8 cellular contexts compared by ENCODE assay signal in genomic region chr3:11096266-11097135, GRCh38. TPM values are rescaled to one million over a fixed set of nuclear protein-coding genes. Genes with fewer than 3 reads are reported as not detected.
DNase-seq lines count a peak whose midpoint lies in the region; ATAC-seq, FAIRE-seq and TF ChIP-seq lines count a peak whose summit lies in the region.

No MANE protein-coding gene starts in this region.

- peak overlapping the region; percentile 46 for H3K4me3 ChIP-seq in fibroblast of mammary gland (ENCODE audit: control insufficient read depth, low read depth, low read length)
- H3K4me3 ChIP-seq in Karpas-422 (ENCODE audit: low read length) = no peak overlapping the region

- no peaks in the 10 kb centered on the region for H4K20me1 ChIP-seq in Karpas-422 (ENCODE audit: insufficient read depth, low read depth, low read length)

- TF ChIP-seq POLR2A in GM12891 (IDR thresholded peaks at IDR 0.05; ENCODE audit: low read depth, low read length) = no peak

- TF ChIP-seq CTCF in fibroblast of mammary gland (conservative IDR thresholded peaks at IDR 0.05; ENCODE audit: control insufficient read depth, insufficient read depth, low read depth, low read length) (no peak), natural killer cell (IDR thresholded peaks at IDR 0.05) (no peak)

- intact Hi-C loops in natural killer cell (cut with micrococcal nuclease) = no loop called here

- H3K27ac ChIP-seq in Karpas-422 (ENCODE audit: low read length) = no peak overlapping the region

- H3K9ac ChIP-seq in Karpas-422 (ENCODE audit: low read length) = no peak overlapping the region

- no peaks in the 10 kb centered on the region for H3K79me2 ChIP-seq in Karpas-422 (ENCODE audit: low read length)

- no peak for FAIRE-seq in GM12891 (lab: Jason Lieb, UNC)

- no peaks in the 10 kb centered on the region for H3K9me2 ChIP-seq in Karpas-422 (replicated peaks; ENCODE audit: insufficient read depth, low read length)

- H3K9me3 Mint-ChIP-seq in natural killer cell = no peaks in the 10 kb centered on the region

- DNase-seq in GM12891 (ENCODE audit: insufficient read length, low spot score) (peak; percentile 32), NCI-H524 (lab: John Stamatoyannopoulos, UW) (peak; percentile 41 to 61), fibroblast of mammary gland (ENCODE audit: low read depth) (peak; percentile 93), natural killer cell (peak; percentile 23), NCI-H1694 (lab: John Stamatoyannopoulos, UW) (no peak), Karpas-422 (no peak)
- DNase-seq in activated T-cell treated with anti-CD3 and anti-CD28 coated beads, Interleukin-2, amount 50 U/mL, for 1 hour = peak; percentile 25
- DNase-seq in stimulated activated naive CD8-positive, alpha-beta T cell treated with anti-CD3 and anti-CD28 coated beads, Interleukin-15, Interleukin-2, amounts not matched to agents 100 U/mL and 50 U/mL, for 24 hours = peak; percentile 82

- no peaks in the 10 kb centered on the region for H3K4me1 ChIP-seq in Karpas-422 (ENCODE audit: low read length)

- H3K27ac Mint-ChIP-seq in natural killer cell = peak overlapping the region in 1 of 2 donors; percentile 38

- no peaks in the 10 kb centered on the region for H3K27me3 ChIP-seq in Karpas-422 (ENCODE audit: low read length)

- peak; percentile 65 to 86 (median 80) for ATAC-seq in natural killer cell
- ATAC-seq in stimulated activated naive CD8-positive, alpha-beta T cell treated with anti-CD3 and anti-CD28 coated beads, Interleukin-15, Interleukin-2, amounts not matched to agents 100 U/mL and 50 U/mL, for 24 hours = peak; percentile 91

- no peaks in the 10 kb centered on the region for H3K36me3 Mint-ChIP-seq in natural killer cell

- H2AFZ ChIP-seq in Karpas-422 (ENCODE audit: low read length) = no peak overlapping the region

- peak overlapping the region; percentile 31 for H3K4me3 Mint-ChIP-seq in natural killer cell

- H3K36me3 ChIP-seq in Karpas-422 (ENCODE audit: insufficient read depth, low read length) = no peaks in the 10 kb centered on the region

- H3K27me3 Mint-ChIP-seq in natural killer cell (ENCODE audit: low read depth in 2 of 2) = peaks cover 0 to 2% of the 10 kb centered on the region in 2 donors

- peaks cover 5 to 11% of the 10 kb centered on the region in 2 donors for H3K4me1 Mint-ChIP-seq in natural killer cell

- no peaks in the 10 kb centered on the region for H3K9me3 ChIP-seq in Karpas-422 (ENCODE audit: low read length)

- no peak overlapping the region for H3K4me2 ChIP-seq in Karpas-422 (ENCODE audit: low read depth, low read length, poor library complexity, severe bottlenecking)

TF ChIP-seq in GM12891, 5 proteins besides CTCF, POLR2A, EP300 and RAD21:
- TF ChIP-seq POU2F2 (IDR thresholded peaks at IDR 0.05; ENCODE audit: low read depth, low read length) (no peak), PAX5 (IDR thresholded peaks at IDR 0.05; ENCODE audit: insufficient read depth, low read length, severe bottlenecking) (no peak), SPI1 (IDR thresholded peaks at IDR 0.05; ENCODE audit: low read depth, low read length) (no peak), POLR2AphosphoS5 (IDR thresholded peaks at IDR 0.05; ENCODE audit: low read depth, low read length) (no peak), TAF1 (IDR thresholded peaks at IDR 0.05; ENCODE audit: low read depth, low read length) (no peak)

RNA-seq across cellular contexts. Expression of gene HRH1, which starts 57.8 kb away (rescaled TPM):
- polyA plus RNA-seq in GM12891 (2012; ENCODE audit: low read depth, missing spikeins) = not detected
- not detected for total RNA-seq in natural killer cell
- 6.2 and 9.6 TPM in 2 replicates for total RNA-seq in Karpas-422 (2014; rRNA removed; shearing (Covaris generic); ENCODE audit: low replicate concordance)

Comparison
In these comparisons a context has a peak if more than half of its experiments do, and no peak if none do; other contexts are left out.
1. DNase-seq: peak in GM12891 (single experiment), NCI-H524 (2 of 2), activated T-cell treated with anti-CD3 and anti-CD28 coated beads, Interleukin-2, amount 50 U/mL, for 1 hour (single experiment), fibroblast of mammary gland (single experiment), natural killer cell (single experiment) and stimulated activated naive CD8-positive, alpha-beta T cell treated with anti-CD3 and anti-CD28 coated beads, Interleukin-15, Interleukin-2, amounts not matched to agents 100 U/mL and 50 U/mL, for 24 hours (single experiment); none in NCI-H1694 (single experiment) and Karpas-422 (single experiment).